Comparison of ENCODE assay signal across 25 cellular contexts in the genomic region with DNA sequence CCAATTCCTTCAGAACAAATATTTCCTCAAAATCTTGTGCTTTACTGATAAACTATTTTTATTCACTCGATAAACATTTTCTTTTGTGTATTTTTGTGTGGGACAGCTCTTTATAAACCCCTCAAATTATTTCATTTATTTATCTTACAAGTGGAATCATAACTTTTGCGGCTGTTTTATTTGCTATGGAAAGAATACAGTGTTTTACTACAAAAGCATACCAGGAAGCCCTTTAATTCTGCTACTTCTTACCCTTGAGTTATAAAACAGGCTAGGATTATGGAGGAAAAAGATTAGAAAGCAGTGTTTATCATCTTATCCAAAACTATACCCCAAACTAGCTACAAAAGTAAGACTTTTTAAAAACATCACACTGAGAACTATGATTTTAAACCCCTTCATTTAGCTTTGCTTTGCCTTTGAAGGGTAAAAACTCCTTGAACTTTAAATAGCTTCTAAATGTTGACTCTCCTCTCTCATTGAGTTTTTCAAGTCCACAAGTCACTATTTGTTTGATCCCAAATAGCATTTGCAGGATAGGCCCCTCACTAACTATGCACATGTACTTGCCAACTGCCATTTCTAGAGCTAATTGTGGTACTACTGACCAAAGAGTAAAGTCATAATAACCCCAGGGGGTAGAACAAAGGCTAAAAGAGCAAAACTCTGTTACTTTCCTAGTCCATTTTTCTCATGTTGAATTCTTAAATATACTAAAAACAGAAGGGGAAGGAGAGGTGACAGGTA. TPM values are rescaled to one million over a fixed set of nuclear protein-coding genes. Genes with fewer than 3 reads are reported as not detected.
DNase-seq lines count a peak whose midpoint lies in the region; ATAC-seq and TF ChIP-seq lines count a peak whose summit lies in the region.
"Had no signal": no experiment of that assay in that cellular context is flagged by ENCODE, and none has a peak within 500 bp of the region (broad histone marks: within the 10 kb centered on the region; RNA-seq: fewer than 3 reads in every experiment).

No MANE protein-coding gene starts in this region.

- no peak for TF ChIP-seq CTCF in hepatocyte (IDR thresholded peaks at IDR 0.05; ENCODE audit: poor library complexity)
- TF ChIP-seq CTCF in lower lobe of right lung (IDR thresholded peaks at IDR 0.05): no peak
- no peak for TF ChIP-seq CTCF in upper lobe of right lung (IDR thresholded peaks at IDR 0.05)

- DNase-seq in hepatocyte (ENCODE audit: low spot score): no peak
- no peak for DNase-seq in lower lobe of right lung
- no peak for DNase-seq in upper lobe of right lung
- no peak for DNase-seq in NCI-H524 (lab: John Stamatoyannopoulos, UW)
- DNase-seq in activated naive CD8-positive, alpha-beta T cell treated with anti-CD3 and anti-CD28 coated beads for 36 hours: no peak
- DNase-seq: 8988T; ACHN; BE2C; C1 segment of cervical spinal cord; CD4-positive, alpha-beta memory T cell; CD4-positive, CD25-positive, alpha-beta regulatory T cell; CD8-positive, alpha-beta memory T cell; COR-L47; DMS 273 treated with DMSO at 0.1 percent for 48 hours; DMS153; DMS53; DMS79; DND-41; EL; GDM1 had no signal

- H3K27me3 ChIP-seq in hepatocyte (no peaks in the 10 kb centered on the region), lower lobe of right lung (ENCODE audit: low read depth) (no peaks in the 10 kb centered on the region), upper lobe of right lung (no peaks in the 10 kb centered on the region)
- H3K27me3 ChIP-seq: BE2C, BLaER1 had no signal

- H3K9me3 ChIP-seq in hepatocyte (ENCODE audit: low read depth) (no peaks in the 10 kb centered on the region), lower lobe of right lung (peaks cover 3% of the 10 kb centered on the region), upper lobe of right lung (no peaks in the 10 kb centered on the region)
- H3K9me3 ChIP-seq: BE2C had no signal

- H3K27me3 Mint-ChIP-seq in activated naive CD8-positive, alpha-beta T cell treated with anti-CD3 and anti-CD28 coated beads for 36 hours: peaks cover 20% of the 10 kb centered on the region

- no peak overlapping the region for H3K4me2 ChIP-seq in hepatocyte
- H3K4me2 ChIP-seq: BLaER1 had no signal

- H3K9me2 ChIP-seq in hepatocyte (replicated peaks; ENCODE audit: insufficient read depth): no peaks in the 10 kb centered on the region

- no peaks in the 10 kb centered on the region for H3K79me2 ChIP-seq in hepatocyte

- H4K20me1 ChIP-seq in hepatocyte (ENCODE audit: insufficient read depth, poor library complexity, severe bottlenecking): no peaks in the 10 kb centered on the region
- H4K20me1 ChIP-seq: BLaER1 had no signal

- H3K9me3 Mint-ChIP-seq in activated naive CD8-positive, alpha-beta T cell treated with anti-CD3 and anti-CD28 coated beads for 36 hours: peaks cover 8% of the 10 kb centered on the region

- peaks cover 2% of the 10 kb centered on the region for H3K36me3 Mint-ChIP-seq in activated naive CD8-positive, alpha-beta T cell treated with anti-CD3 and anti-CD28 coated beads for 36 hours
- H3K36me3 Mint-ChIP-seq: CD4-positive, alpha-beta memory T cell; CD4-positive, CD25-positive, alpha-beta regulatory T cell; CD8-positive, alpha-beta memory T cell had no signal

- H3K36me3 ChIP-seq in hepatocyte (replicated peaks; ENCODE audit: insufficient read depth, low read depth) (no peaks in the 10 kb centered on the region), lower lobe of right lung (no peaks in the 10 kb centered on the region), upper lobe of right lung (no peaks in the 10 kb centered on the region)
- H3K36me3 ChIP-seq: BE2C, BLaER1 had no signal

- no peaks in the 10 kb centered on the region for H3K4me1 Mint-ChIP-seq in activated naive CD8-positive, alpha-beta T cell treated with anti-CD3 and anti-CD28 coated beads for 36 hours
- H3K4me1 Mint-ChIP-seq: CD14-positive monocyte; CD4-positive, alpha-beta memory T cell; CD4-positive, CD25-positive, alpha-beta regulatory T cell; CD8-positive, alpha-beta memory T cell had no signal

- WGBS in hepatocyte (ENCODE audit: low lambda C conversion rate, missing lambda C conversion rate): 75% methylated on average over 2 of the region's 2 CpGs

- no peak overlapping the region for H3K4me3 ChIP-seq in hepatocyte
- H3K4me3 ChIP-seq in lower lobe of right lung: no peak overlapping the region
- no peak overlapping the region for H3K4me3 ChIP-seq in upper lobe of right lung
- H3K4me3 ChIP-seq: BLaER1, GM12878 had no signal

- peak overlapping the region; percentile 2 for H2AFZ ChIP-seq in hepatocyte

- H3K27ac ChIP-seq in hepatocyte: peak overlapping the region; percentile 6
- no peak overlapping the region for H3K27ac ChIP-seq in lower lobe of right lung
- no peak overlapping the region for H3K27ac ChIP-seq in upper lobe of right lung
- H3K27ac ChIP-seq: BLaER1 had no signal

- no peak overlapping the region for H3K4me3 Mint-ChIP-seq in activated naive CD8-positive, alpha-beta T cell treated with anti-CD3 and anti-CD28 coated beads for 36 hours
- H3K4me3 Mint-ChIP-seq: CD14-positive monocyte; CD4-positive, alpha-beta memory T cell; CD4-positive, CD25-positive, alpha-beta regulatory T cell; CD8-positive, alpha-beta memory T cell had no signal

- no peaks in the 10 kb centered on the region for H3K4me1 ChIP-seq in hepatocyte (ENCODE audit: insufficient read depth)
- no peaks in the 10 kb centered on the region for H3K4me1 ChIP-seq in lower lobe of right lung
- no peaks in the 10 kb centered on the region for H3K4me1 ChIP-seq in upper lobe of right lung
- H3K4me1 ChIP-seq: BE2C, BLaER1 had no signal

- ATAC-seq in lower lobe of right lung (peak; percentile 61 to 90), upper lobe of right lung (peak; percentile 68), GM18909 (IDR thresholded peaks at IDR 0.05; ENCODE audit: poor library complexity, unreplicated experiment) (no peak)
- ATAC-seq: GM12878 had no signal

- intact Hi-C loops in lower lobe of right lung (cut with DNase I) (no loop called here), upper lobe of right lung (cut with DNase I) (no loop called here)

- no peak overlapping the region for H3K27ac Mint-ChIP-seq in activated naive CD8-positive, alpha-beta T cell treated with anti-CD3 and anti-CD28 coated beads for 36 hours
- H3K27ac Mint-ChIP-seq: CD14-positive monocyte; CD4-positive, alpha-beta memory T cell; CD4-positive, CD25-positive, alpha-beta regulatory T cell; CD8-positive, alpha-beta memory T cell had no signal

RNA-seq across cellular contexts. Expression of gene SGMS2, which starts 45.8 kb away (rescaled TPM):
- total RNA-seq in hepatocyte (68.9 and 75.7 TPM in 2 replicates), lower lobe of right lung (89.0 TPM), upper lobe of right lung (67.8 TPM)
- polyA plus RNA-seq in hepatocyte: 28.7 and 33.1 TPM in 2 replicates
- under 1 TPM; 0.46 to 0.56 TPM for total RNA-seq in activated naive CD8-positive, alpha-beta T cell treated with anti-CD3 and anti-CD28 coated beads for 36 hours
- total RNA-seq: CD4-positive, CD25-positive, alpha-beta regulatory T cell; G401 had no signal
- polyA plus RNA-seq: CD4-positive, alpha-beta memory T cell; CD4-positive, CD25-positive, alpha-beta regulatory T cell; CD8-positive, alpha-beta memory T cell had no signal

RNA-seq across cellular contexts. Expression of gene PAPSS1, which starts 58.9 kb away (rescaled TPM):
- total RNA-seq in hepatocyte (103 TPM in 2 replicates), lower lobe of right lung (68.2 TPM), upper lobe of right lung (70.8 TPM)
- polyA plus RNA-seq in hepatocyte: 102 and 107 TPM in 2 replicates
- 10 to 100 TPM; 26.3 to 26.6 TPM for total RNA-seq in activated naive CD8-positive, alpha-beta T cell treated with anti-CD3 and anti-CD28 coated beads for 36 hours

Comparison
In these comparisons a context has a peak if more than half of its experiments do, and no peak if none do; other contexts are left out.
1. RNA of gene SGMS2, which starts 45.8 kb away (total RNA-seq): 89.0 TPM in lower lobe of right lung (single experiment), 68.9 to 75.7 TPM in hepatocyte and 67.8 TPM in upper lobe of right lung (single experiment); 0.46 to 0.56 TPM in activated naive CD8-positive, alpha-beta T cell treated with anti-CD3 and anti-CD28 coated beads for 36 hours; every median in the first group is over 10 times any median in the second.